In the genomic region with DNA sequence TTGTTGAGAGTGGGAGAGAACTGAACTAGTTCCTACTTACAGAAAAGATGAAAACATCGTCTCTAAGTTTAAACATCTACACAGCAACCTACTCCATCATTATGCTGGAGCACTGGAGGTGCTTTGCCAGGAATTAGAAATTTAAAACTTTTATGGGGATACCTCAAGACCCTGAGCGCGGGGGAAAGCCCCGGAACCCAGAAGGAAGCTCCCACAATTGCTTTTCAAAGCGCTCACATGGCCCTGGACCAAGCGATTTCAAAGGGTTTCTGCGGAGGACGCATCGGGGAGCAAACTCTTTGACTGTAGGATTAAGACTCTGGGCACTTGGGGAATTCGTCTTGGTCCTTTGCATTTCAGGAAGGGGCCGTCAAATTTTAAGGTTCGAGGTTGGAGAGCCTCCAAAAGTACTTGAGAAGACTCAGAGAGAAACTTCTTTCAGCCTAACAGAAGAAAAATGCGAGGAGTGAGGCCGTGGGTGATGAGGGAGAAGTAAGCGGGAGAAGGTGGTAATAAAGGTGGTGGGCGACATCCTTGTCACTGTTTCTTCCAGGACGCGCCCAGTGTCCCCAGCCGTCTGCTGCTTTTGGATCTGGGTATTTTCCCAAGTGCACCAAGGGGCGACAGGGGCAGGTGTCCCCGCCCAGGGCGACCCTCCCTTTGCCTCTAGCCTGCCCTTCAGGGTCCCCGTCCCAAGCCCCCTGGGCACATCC, we compare ENCODE assay signal across 10 cellular contexts. TPM values are rescaled to one million over a fixed set of nuclear protein-coding genes. Genes with fewer than 3 reads are reported as not detected.
A peak's percentile ranks its signal among the peaks of the same experiment; 100 is the strongest.
DNase-seq lines count a peak whose midpoint lies in the region; TF ChIP-seq lines count a peak whose summit lies in the region.
"Had no signal": no experiment of that assay in that cellular context is flagged by ENCODE, and none has a peak within 500 bp of the region (broad histone marks: within the 10 kb centered on the region; RNA-seq: fewer than 3 reads in every experiment).

No MANE protein-coding gene starts in this region.

- no peak overlapping the region for H2AFZ ChIP-seq in osteoblast (ENCODE audit: low read length)

- TF ChIP-seq POLR2A in lower leg skin (IDR thresholded peaks at IDR 0.05): no peak

- H4K20me1 ChIP-seq in osteoblast (ENCODE audit: insufficient read depth, low read length): no peaks in the 10 kb centered on the region

- in situ Hi-C loops in KBM-7 (cut with MboI; ENCODE audit: low pct_unique_long_range_greater_than_20kb, low sequenced_read_pairs): no loop called here

- no peaks in the 10 kb centered on the region for H3K79me2 ChIP-seq in osteoblast (ENCODE audit: insufficient read depth, low read length)

- H3K27me3 ChIP-seq in ectodermal cell (ENCODE audit: control insufficient read depth, insufficient read depth, low read length, poor library complexity, severe bottlenecking) (peaks cover 74% of the 10 kb centered on the region), osteoblast (ENCODE audit: insufficient read depth, low read length) (peaks cover 80% of the 10 kb centered on the region)

- peak overlapping the region; percentile 40 for H3K4me3 ChIP-seq in ectodermal cell (ENCODE audit: insufficient read depth, low read depth, low read length)
- H3K4me3 ChIP-seq in osteoblast (ENCODE audit: insufficient read depth, low read length): no peak overlapping the region
- H3K4me3 ChIP-seq in lower leg skin (ENCODE audit: low read depth, poor library complexity, severe bottlenecking): no peak overlapping the region
- H3K4me3 ChIP-seq: K562 had no signal

- DNase-seq in CD1c-positive myeloid dendritic cell (ENCODE audit: extremely low spot score): peak; percentile 34
- DNase-seq in KBM-7: peak; percentile 3
- peak; percentile 29 for DNase-seq in osteoblast (ENCODE audit: insufficient read length, low spot score, missing footprints)
- no peak for DNase-seq in kidney glomerular epithelial cell (lab: John Stamatoyannopoulos, UW)
- no peak for DNase-seq in lower leg skin (ENCODE audit: low spot score in 2 of 2)
- DNase-seq in SW480 (ENCODE audit: low spot score): no peak
- no peak for DNase-seq in GM19240 (ENCODE audit: insufficient read length, low spot score)

- H3K9me3 ChIP-seq in ectodermal cell (ENCODE audit: control insufficient read depth, low read length) (no peaks in the 10 kb centered on the region), osteoblast (ENCODE audit: low read depth, low read length) (no peaks in the 10 kb centered on the region)

- H3K27ac ChIP-seq in ectodermal cell (ENCODE audit: insufficient read depth, low read depth, low read length, poor library complexity, severe bottlenecking) (no peak overlapping the region), osteoblast (ENCODE audit: low read depth, low read length) (no peak overlapping the region)

- intact Hi-C loops in lower leg skin (cut with DNase I; ENCODE audit: low total_unique reads): no loop called here

- H3K4me1 ChIP-seq in ectodermal cell (ENCODE audit: control insufficient read depth, insufficient read depth, low read length) (peaks cover 13% of the 10 kb centered on the region), osteoblast (ENCODE audit: insufficient read depth, low read length) (no peaks in the 10 kb centered on the region)

- TF ChIP-seq CTCF in osteoblast (IDR thresholded peaks at IDR 0.05; ENCODE audit: extremely low read depth, low read depth, low read length): no peak
- no peak for TF ChIP-seq CTCF in lower leg skin (IDR thresholded peaks at IDR 0.05)

- H3K4me2 ChIP-seq in osteoblast (ENCODE audit: insufficient read depth, low read length): no peak overlapping the region

- H3K36me3 ChIP-seq in ectodermal cell (ENCODE audit: control insufficient read depth, insufficient read depth, low read length) (no peaks in the 10 kb centered on the region), osteoblast (ENCODE audit: insufficient read depth, low read length) (no peaks in the 10 kb centered on the region)

- 1 to 3% methylated on average over 23 of the region's 23 CpGs for WGBS in ectodermal cell, 2 experiments
- WGBS in lower leg skin, 2 donors: 5 to 9% methylated on average over 23 of the region's 23 CpGs

RNA-seq across cellular contexts. Expression of a gene that starts 0.6 kb away (rescaled TPM):
- polyA plus RNA-seq in ectodermal cell (2013, experiment 1 of 4): 3.4 TPM
- 4.7 TPM for polyA plus RNA-seq in ectodermal cell (2013, experiment 2 of 4)
- 3.0 TPM for polyA plus RNA-seq in ectodermal cell (2013, experiment 3 of 4)
- polyA plus RNA-seq in ectodermal cell (2013, experiment 4 of 4): 3.6 TPM
- not detected in 2 replicates for total RNA-seq in osteoblast
- total RNA-seq in lower leg skin: not detected
- total RNA-seq: K562, SK-MEL-5 had no signal

RNA-seq across cellular contexts. Expression of a gene that starts 30.7 kb away (rescaled TPM):
- polyA plus RNA-seq in ectodermal cell (2013, experiment 1 of 4): 13.6 TPM
- 13.2 TPM for polyA plus RNA-seq in ectodermal cell (2013, experiment 2 of 4)
- polyA plus RNA-seq in ectodermal cell (2013, experiment 3 of 4): 10.8 TPM
- polyA plus RNA-seq in ectodermal cell (2013, experiment 4 of 4): 10.7 TPM
- total RNA-seq in osteoblast (under 0.01 TPM in 1 of 2 replicates, not detected in the other), lower leg skin (1 to 10 TPM; 1.9 to 4.5 (median 2.5) TPM)
- total RNA-seq: K562 had no signal
- polyA plus RNA-seq: K562 had no signal

RNA-seq across cellular contexts. Expression of a gene that starts 59.2 kb away (rescaled TPM):
- polyA plus RNA-seq in ectodermal cell (2013, experiment 1 of 4): 10.6 TPM
- 9.7 TPM for polyA plus RNA-seq in ectodermal cell (2013, experiment 2 of 4)
- 7.6 TPM for polyA plus RNA-seq in ectodermal cell (2013, experiment 3 of 4)
- 8.4 TPM for polyA plus RNA-seq in ectodermal cell (2013, experiment 4 of 4)
- total RNA-seq in osteoblast (2.9 and 3.5 TPM in 2 replicates), lower leg skin (10 to 100 TPM; 11.4 to 13.5 (median 12.8) TPM)

Comparison
In these comparisons a context has a peak if more than half of its experiments do, and no peak if none do; other contexts are left out.
1. DNase-seq: peak in CD1c-positive myeloid dendritic cell (single experiment), KBM-7 (single experiment) and osteoblast (single experiment); none in kidney glomerular epithelial cell (single experiment), lower leg skin (0 of 2), SW480 (single experiment) and GM19240 (single experiment).